1 cellular context compared by ENCODE assay signal in the genomic region with DNA sequence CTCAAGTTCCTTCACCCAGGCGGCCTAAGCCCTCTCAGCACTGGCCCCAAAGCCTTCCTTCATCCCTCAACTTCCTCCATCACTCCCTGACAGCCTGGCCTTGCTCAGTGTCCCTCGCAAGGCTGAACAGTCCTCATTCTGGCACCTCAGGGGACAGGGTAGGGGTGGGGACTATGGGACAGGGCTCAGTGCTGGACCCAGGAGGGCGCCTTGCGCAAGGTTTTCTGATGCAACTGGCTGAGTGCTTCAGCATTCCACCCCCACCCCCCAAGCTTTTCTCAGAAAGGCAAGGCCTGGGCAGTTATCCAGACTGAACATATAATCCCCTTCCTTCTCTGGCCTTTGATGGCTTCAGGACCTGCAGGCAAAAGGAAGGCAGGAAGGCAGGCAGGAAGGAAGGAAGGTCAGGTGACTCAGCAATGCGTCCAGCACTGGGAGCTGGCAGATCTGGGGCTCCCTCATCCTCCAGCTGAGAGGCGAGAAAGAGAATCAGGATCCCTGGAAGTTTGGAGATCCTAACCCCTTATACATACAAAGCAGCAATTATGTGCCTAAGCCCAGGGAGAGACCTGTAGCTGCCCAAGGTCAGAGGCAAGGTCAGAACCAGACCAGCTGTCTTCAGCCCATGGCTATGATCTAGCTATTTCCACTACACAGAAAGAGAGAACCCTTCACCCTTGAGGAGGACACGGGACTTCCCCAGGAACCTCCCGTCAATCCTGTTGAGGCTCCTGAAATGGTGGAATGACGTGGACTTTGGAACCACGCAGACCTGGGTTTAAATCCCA.
TF ChIP-seq lines count a peak whose summit lies in the region.

No MANE protein-coding gene starts in this region.

TF ChIP-seq in A549, 52 proteins besides CTCF, POLR2A, EP300 and RAD21 (continued from another document):
- TF ChIP-seq, protein P1, sequence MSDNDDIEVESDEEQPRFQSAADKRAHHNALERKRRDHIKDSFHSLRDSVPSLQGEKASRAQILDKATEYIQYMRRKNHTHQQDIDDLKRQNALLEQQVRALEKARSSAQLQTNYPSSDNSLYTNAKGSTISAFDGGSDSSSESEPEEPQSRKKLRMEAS (IDR thresholded peaks at IDR 0.05) = peak; percentile 70
- TF ChIP-seq CBX2 (IDR thresholded peaks at IDR 0.05; ENCODE audit: borderline replicate concordance, low read depth) (no peak), EHMT2 (IDR thresholded peaks at IDR 0.05; ENCODE audit: low read depth) (no peak), POLR2AphosphoS2 (conservative IDR thresholded peaks at IDR 0.05; ENCODE audit: low read length) (no peak), TFCP2L1 (CRISPR knock-in tag; IDR thresholded peaks at IDR 0.05) (no peak), RCOR1 (IDR thresholded peaks at IDR 0.05; ENCODE audit: low read depth, low read length) (no peak), CHD2 (IDR thresholded peaks at IDR 0.05; ENCODE audit: low read length, partially characterized antibody) (no peak), KDM1A (IDR thresholded peaks at IDR 0.05; ENCODE audit: low read depth) (no peak), HOXB5 (CRISPR knock-in tag; IDR thresholded peaks at IDR 0.05) (peak; percentile 72; the same call in 1 of the 2 replicates), RARB (CRISPR knock-in tag; IDR thresholded peaks at IDR 0.05) (no peak), CHD4 (IDR thresholded peaks at IDR 0.05; ENCODE audit: borderline replicate concordance) (no peak), FOSB (CRISPR knock-in tag; IDR thresholded peaks at IDR 0.05) (no peak), PHF8 (IDR thresholded peaks at IDR 0.05; ENCODE audit: borderline replicate concordance, low read depth) (no peak), FOSL2 (IDR thresholded peaks at IDR 0.05) (peak; percentile 47; the same call in 1 of the 2 replicates), FOSL2 (CRISPR knock-in tag; IDR thresholded peaks at IDR 0.05) (peak; percentile 74), NFE2L2 (conservative IDR thresholded peaks at IDR 0.05; ENCODE audit: low read length) (no peak), ZFP36 (IDR thresholded peaks at IDR 0.05; ENCODE audit: borderline replicate concordance, partially characterized antibody) (no peak), ZSCAN20 (CRISPR knock-in tag; IDR thresholded peaks at IDR 0.05) (peak; percentile 80; the same call in 1 of the 2 replicates), ZNF302 (CRISPR knock-in tag; IDR thresholded peaks at IDR 0.05) (no peak), ESRRA (IDR thresholded peaks at IDR 0.05; ENCODE audit: borderline replicate concordance, low read length) (peak; percentile 17), NR3C1 (IDR thresholded peaks at IDR 0.05) (no peak), RNF2 (IDR thresholded peaks at IDR 0.05; ENCODE audit: borderline replicate concordance, low read depth) (no peak)
- TF ChIP-seq, protein P2, sequence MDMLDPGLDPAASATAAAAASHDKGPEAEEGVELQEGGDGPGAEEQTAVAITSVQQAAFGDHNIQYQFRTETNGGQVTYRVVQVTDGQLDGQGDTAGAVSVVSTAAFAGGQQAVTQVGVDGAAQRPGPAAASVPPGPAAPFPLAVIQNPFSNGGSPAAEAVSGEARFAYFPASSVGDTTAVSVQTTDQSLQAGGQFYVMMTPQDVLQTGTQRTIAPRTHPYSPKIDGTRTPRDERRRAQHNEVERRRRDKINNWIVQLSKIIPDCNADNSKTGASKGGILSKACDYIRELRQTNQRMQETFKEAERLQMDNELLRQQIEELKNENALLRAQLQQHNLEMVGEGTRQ (IDR thresholded peaks at IDR 0.05) = peak; percentile 73
- TF ChIP-seq, protein P3, sequence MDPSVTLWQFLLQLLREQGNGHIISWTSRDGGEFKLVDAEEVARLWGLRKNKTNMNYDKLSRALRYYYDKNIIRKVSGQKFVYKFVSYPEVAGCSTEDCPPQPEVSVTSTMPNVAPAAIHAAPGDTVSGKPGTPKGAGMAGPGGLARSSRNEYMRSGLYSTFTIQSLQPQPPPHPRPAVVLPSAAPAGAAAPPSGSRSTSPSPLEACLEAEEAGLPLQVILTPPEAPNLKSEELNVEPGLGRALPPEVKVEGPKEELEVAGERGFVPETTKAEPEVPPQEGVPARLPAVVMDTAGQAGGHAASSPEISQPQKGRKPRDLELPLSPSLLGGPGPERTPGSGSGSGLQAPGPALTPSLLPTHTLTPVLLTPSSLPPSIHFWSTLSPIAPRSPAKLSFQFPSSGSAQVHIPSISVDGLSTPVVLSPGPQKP (IDR thresholded peaks at IDR 0.05; ENCODE audit: low read depth, low read length) = no peak
- TF ChIP-seq, protein P4, sequence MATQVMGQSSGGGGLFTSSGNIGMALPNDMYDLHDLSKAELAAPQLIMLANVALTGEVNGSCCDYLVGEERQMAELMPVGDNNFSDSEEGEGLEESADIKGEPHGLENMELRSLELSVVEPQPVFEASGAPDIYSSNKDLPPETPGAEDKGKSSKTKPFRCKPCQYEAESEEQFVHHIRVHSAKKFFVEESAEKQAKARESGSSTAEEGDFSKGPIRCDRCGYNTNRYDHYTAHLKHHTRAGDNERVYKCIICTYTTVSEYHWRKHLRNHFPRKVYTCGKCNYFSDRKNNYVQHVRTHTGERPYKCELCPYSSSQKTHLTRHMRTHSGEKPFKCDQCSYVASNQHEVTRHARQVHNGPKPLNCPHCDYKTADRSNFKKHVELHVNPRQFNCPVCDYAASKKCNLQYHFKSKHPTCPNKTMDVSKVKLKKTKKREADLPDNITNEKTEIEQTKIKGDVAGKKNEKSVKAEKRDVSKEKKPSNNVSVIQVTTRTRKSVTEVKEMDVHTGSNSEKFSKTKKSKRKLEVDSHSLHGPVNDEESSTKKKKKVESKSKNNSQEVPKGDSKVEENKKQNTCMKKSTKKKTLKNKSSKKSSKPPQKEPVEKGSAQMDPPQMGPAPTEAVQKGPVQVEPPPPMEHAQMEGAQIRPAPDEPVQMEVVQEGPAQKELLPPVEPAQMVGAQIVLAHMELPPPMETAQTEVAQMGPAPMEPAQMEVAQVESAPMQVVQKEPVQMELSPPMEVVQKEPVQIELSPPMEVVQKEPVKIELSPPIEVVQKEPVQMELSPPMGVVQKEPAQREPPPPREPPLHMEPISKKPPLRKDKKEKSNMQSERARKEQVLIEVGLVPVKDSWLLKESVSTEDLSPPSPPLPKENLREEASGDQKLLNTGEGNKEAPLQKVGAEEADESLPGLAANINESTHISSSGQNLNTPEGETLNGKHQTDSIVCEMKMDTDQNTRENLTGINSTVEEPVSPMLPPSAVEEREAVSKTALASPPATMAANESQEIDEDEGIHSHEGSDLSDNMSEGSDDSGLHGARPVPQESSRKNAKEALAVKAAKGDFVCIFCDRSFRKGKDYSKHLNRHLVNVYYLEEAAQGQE (IDR thresholded peaks at IDR 0.05) = no peak
- TF ChIP-seq, protein P5, sequence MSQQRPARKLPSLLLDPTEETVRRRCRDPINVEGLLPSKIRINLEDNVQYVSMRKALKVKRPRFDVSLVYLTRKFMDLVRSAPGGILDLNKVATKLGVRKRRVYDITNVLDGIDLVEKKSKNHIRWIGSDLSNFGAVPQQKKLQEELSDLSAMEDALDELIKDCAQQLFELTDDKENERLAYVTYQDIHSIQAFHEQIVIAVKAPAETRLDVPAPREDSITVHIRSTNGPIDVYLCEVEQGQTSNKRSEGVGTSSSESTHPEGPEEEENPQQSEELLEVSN (IDR thresholded peaks at IDR 0.05; ENCODE audit: borderline replicate concordance, low read depth) = peak; percentile 64; the same call in 1 of the 2 replicates
- TF ChIP-seq, protein P6, sequence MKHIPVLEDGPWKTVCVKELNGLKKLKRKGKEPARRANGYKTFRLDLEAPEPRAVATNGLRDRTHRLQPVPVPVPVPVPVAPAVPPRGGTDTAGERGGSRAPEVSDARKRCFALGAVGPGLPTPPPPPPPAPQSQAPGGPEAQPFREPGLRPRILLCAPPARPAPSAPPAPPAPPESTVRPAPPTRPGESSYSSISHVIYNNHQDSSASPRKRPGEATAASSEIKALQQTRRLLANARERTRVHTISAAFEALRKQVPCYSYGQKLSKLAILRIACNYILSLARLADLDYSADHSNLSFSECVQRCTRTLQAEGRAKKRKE (CRISPR knock-in tag; IDR thresholded peaks at IDR 0.05; ENCODE audit: low read depth) = no peak
- TF ChIP-seq, protein P7, sequence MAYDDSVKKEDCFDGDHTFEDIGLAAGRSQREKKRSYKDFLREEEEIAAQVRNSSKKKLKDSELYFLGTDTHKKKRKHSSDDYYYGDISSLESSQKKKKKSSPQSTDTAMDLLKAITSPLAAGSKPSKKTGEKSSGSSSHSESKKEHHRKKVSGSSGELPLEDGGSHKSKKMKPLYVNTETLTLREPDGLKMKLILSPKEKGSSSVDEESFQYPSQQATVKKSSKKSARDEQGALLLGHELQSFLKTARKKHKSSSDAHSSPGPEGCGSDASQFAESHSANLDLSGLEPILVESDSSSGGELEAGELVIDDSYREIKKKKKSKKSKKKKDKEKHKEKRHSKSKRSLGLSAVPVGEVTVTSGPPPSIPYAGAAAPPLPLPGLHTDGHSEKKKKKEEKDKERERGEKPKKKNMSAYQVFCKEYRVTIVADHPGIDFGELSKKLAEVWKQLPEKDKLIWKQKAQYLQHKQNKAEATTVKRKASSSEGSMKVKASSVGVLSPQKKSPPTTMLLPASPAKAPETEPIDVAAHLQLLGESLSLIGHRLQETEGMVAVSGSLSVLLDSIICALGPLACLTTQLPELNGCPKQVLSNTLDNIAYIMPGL (CRISPR knock-in tag; IDR thresholded peaks at IDR 0.05; ENCODE audit: borderline replicate concordance) = no peak
- TF ChIP-seq, protein P8, sequence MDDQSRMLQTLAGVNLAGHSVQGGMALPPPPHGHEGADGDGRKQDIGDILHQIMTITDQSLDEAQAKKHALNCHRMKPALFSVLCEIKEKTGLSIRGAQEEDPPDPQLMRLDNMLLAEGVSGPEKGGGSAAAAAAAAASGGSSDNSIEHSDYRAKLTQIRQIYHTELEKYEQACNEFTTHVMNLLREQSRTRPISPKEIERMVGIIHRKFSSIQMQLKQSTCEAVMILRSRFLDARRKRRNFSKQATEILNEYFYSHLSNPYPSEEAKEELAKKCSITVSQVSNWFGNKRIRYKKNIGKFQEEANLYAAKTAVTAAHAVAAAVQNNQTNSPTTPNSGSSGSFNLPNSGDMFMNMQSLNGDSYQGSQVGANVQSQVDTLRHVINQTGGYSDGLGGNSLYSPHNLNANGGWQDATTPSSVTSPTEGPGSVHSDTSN (IDR thresholded peaks at IDR 0.05) = no peak; the same call in 1 of the 2 replicates
